Comparison of ENCODE assay signal across 9 cellular contexts in genomic region chr6:112253842-112254816, GRCh38. TPM values are rescaled to one million over a fixed set of nuclear protein-coding genes. Genes with fewer than 3 reads are reported as not detected.
DNase-seq lines count a peak whose midpoint lies in the region; ATAC-seq, FAIRE-seq and TF ChIP-seq lines count a peak whose summit lies in the region.
"Had no signal": no experiment of that assay in that cellular context is flagged by ENCODE, and none has a peak within 500 bp of the region (broad histone marks: within the 10 kb centered on the region; RNA-seq: fewer than 3 reads in every experiment).

TSS of gene LAMA4 (minus strand) at chr6:112254567. CDS start at chr6:112254150, 417 bp downstream.

- TF ChIP-seq CTCF in bronchial epithelial cell (IDR thresholded peaks at IDR 0.05; ENCODE audit: insufficient read depth, low read length, severe bottlenecking) (no peak), sigmoid colon (IDR thresholded peaks at IDR 0.05) (no peak)

- no peak for ATAC-seq in HG03439 (IDR thresholded peaks at IDR 0.05; ENCODE audit: unreplicated experiment)

- 3 to 6% methylated on average over 52 of the region's 52 CpGs for WGBS in sigmoid colon, 2 donors

- H3K36me3 ChIP-seq in NT2/D1 (ENCODE audit: insufficient read depth, insufficient read length, low read length) (no peaks in the 10 kb centered on the region), bronchial epithelial cell (ENCODE audit: control insufficient read depth, insufficient read depth, low read length) (no peaks in the 10 kb centered on the region), sigmoid colon (no peaks in the 10 kb centered on the region)

- intact Hi-C loops in sigmoid colon (cut with DNase I), result loop anchor here (2.0 to 5.0 kb wide), 3 partner anchors 33 to 75 kb away; no protein-coding TSS in a partner anchor

- H3K4me1 ChIP-seq in NT2/D1 (ENCODE audit: insufficient read depth, insufficient read length) (no peaks in the 10 kb centered on the region), sigmoid colon (peaks cover 0 to 41% (median 33%) of the 10 kb centered on the region in 4 donors)

- H3K27ac ChIP-seq in sigmoid colon, result peak within 1 kb of the TSS; percentile 88 to 95 (median 91)

- TF ChIP-seq POLR2A in sigmoid colon (IDR thresholded peaks at IDR 0.05), result peak; percentile 6 to 49

- H3K4me3 ChIP-seq in NT2/D1 (ENCODE audit: insufficient read length, low read depth) (peak within 1 kb of the TSS; percentile 46), bronchial epithelial cell (ENCODE audit: low read depth, low read length) (peak within 1 kb of the TSS; percentile 46), sigmoid colon (peak within 1 kb of the TSS; percentile 62 to 84 (median 76))

- FAIRE-seq in bronchial epithelial cell (lab: Jason Lieb, UNC), result no peak
- FAIRE-seq: GM18507 had no signal

- TF ChIP-seq EP300 in sigmoid colon (IDR thresholded peaks at IDR 0.05), result peak in 1 of 4 donors; percentile 3

- H3K9me3 ChIP-seq in NT2/D1 (ENCODE audit: insufficient read depth, low read length) (no peaks in the 10 kb centered on the region), sigmoid colon (no peaks in the 10 kb centered on the region)

- peaks cover 48% of the 10 kb centered on the region for H3K27me3 ChIP-seq in NT2/D1 (ENCODE audit: insufficient read depth, insufficient read length)
- H3K27me3 ChIP-seq in bronchial epithelial cell (ENCODE audit: control insufficient read depth, insufficient read depth, low read length), result no peaks in the 10 kb centered on the region
- H3K27me3 ChIP-seq in sigmoid colon, result no peaks in the 10 kb centered on the region

- peak within 1 kb of the TSS; percentile 71 for H3K9ac ChIP-seq in NT2/D1 (ENCODE audit: insufficient read length, low read depth)

- peak; percentile 46 for DNase-seq in stimulated activated CD4-positive, alpha-beta T cell treated with anti-CD3 and anti-CD28 coated beads, Interleukin-15, amount 100 ng/mL, for 24 hours
- DNase-seq in stimulated activated CD4-positive, alpha-beta T cell treated with anti-CD3 and anti-CD28 coated beads, Interleukin-4, amount 100 ng/mL, for 4 hours, result no peak
- DNase-seq in NT2/D1 (ENCODE audit: low read depth, low spot score), result no peak
- no peak for DNase-seq in bronchial epithelial cell (ENCODE audit: low read depth)
- peak; percentile 58 for DNase-seq in iPS-NIHi11 (ENCODE audit: low spot score)
- DNase-seq in sigmoid colon, result peak; percentile 77
- DNase-seq in foreskin melanocyte, result no peak

RNA-seq across cellular contexts. Expression of gene LAMA4, which starts in this region (rescaled TPM):
- total RNA-seq in bronchial epithelial cell (0.38 and 5.5 TPM in 2 replicates), sigmoid colon (100 to 1,000 TPM in 3 of 4 donors, 10 to 100 TPM in 1; 95.3 to 225 (median 140) TPM)
- polyA plus RNA-seq in sigmoid colon, result 10 to 100 TPM in 1 of 3 donors, 1 to 10 TPM in 2; 6.9 to 16.6 (median 9.0) TPM

Comparison
In these comparisons a context has a peak if more than half of its experiments do, and no peak if none do; other contexts are left out.
1. RNA of gene LAMA4 (total RNA-seq): 95.3 to 225 TPM in sigmoid colon; 0.38 to 5.5 TPM in bronchial epithelial cell; every median in the first group is over 10 times any median in the second.
2. DNase-seq: peak in stimulated activated CD4-positive, alpha-beta T cell treated with anti-CD3 and anti-CD28 coated beads, Interleukin-15, amount 100 ng/mL, for 24 hours (single experiment), iPS-NIHi11 (single experiment) and sigmoid colon (single experiment); none in stimulated activated CD4-positive, alpha-beta T cell treated with anti-CD3 and anti-CD28 coated beads, Interleukin-4, amount 100 ng/mL, for 4 hours (0 of 2), NT2/D1 (single experiment), bronchial epithelial cell (single experiment) and foreskin melanocyte (single experiment).
3. Peak in every context shown above with its lines, with median percentiles within 50 percentile points of each other: H3K4me3 ChIP-seq.